In genomic region chr18:42045346-42045745, GRCh38 we compare ENCODE assay signal across 21 cellular contexts.
DNase-seq lines count a peak whose midpoint lies in the region; ATAC-seq and TF ChIP-seq lines count a peak whose summit lies in the region.
"Had no signal": no experiment of that assay in that cellular context is flagged by ENCODE, and none has a peak within 500 bp of the region (broad histone marks: within the 10 kb centered on the region; RNA-seq: fewer than 3 reads in every experiment).

No MANE protein-coding gene starts in this region.

- 96% methylated on average over 1 of the region's 1 CpG for WGBS in hepatocyte (ENCODE audit: low lambda C conversion rate, missing lambda C conversion rate)

- in situ Hi-C loops in brain microvascular endothelial cell (cut with HindIII; ENCODE audit: low pct_ligation_motif_present, low sequenced_read_pairs), result no loop called here

- no peak for ATAC-seq in HG03469 (IDR thresholded peaks at IDR 0.05; ENCODE audit: unreplicated experiment)
- no peak for ATAC-seq in Right ventricle myocardium inferior
- ATAC-seq: activated naive CD4-positive, alpha-beta T cell treated with anti-CD3 and anti-CD28 coated beads, Interleukin-2, amount 50 U/mL, for 72 hours; activated T-cell treated with anti-CD3 and anti-CD28 coated beads, Interleukin-2, amount 50 U/mL, for 4 hours; GM23338; stimulated activated memory B cell treated with anti-CD40 and anti-IgM and Interleukin-4, amounts not matched to agents 10 μg/mL and 1 μg/mL and 100 μg/mL, for 72 hours had no signal

- intact Hi-C loops in Right ventricle myocardium inferior (cut with DNase I), result no loop called here

- no peaks in the 10 kb centered on the region for H3K79me2 ChIP-seq in hepatocyte

- DNase-seq in AG10803 (ENCODE audit: low read depth), result peak; percentile 15
- peak; percentile 10 for DNase-seq in HK-2 (ENCODE audit: unreplicated experiment)
- peak; percentile 13 for DNase-seq in brain microvascular endothelial cell
- DNase-seq in hepatocyte (ENCODE audit: low spot score), result peak; percentile 9
- no peak for DNase-seq in activated CD8-positive, alpha-beta memory T cell treated with anti-CD3 and anti-CD28 coated beads, Interleukin-2, amount 50 U/mL, for 48 hours
- DNase-seq in SHP77 treated with DMSO at 0.1 percent for 48 hours (lab: John Stamatoyannopoulos, UW), result no peak
- no peak for DNase-seq in Right ventricle myocardium inferior (ENCODE audit: missing footprints)
- DNase-seq: activated CD4-positive, alpha-beta memory T cell treated with anti-CD3 and anti-CD28 coated beads for 36 hours; activated T-cell treated with anti-CD3 and anti-CD28 coated beads, Interleukin-2, amount 50 U/mL, for 4 hours; dorsolateral prefrontal cortex; left ventricle myocardium inferior; NCI-H1436; NCI-H526 treated with DMSO at 0.1 percent for 48 hours; occipital lobe; T-helper 2 cell had no signal

- H3K4me2 ChIP-seq in hepatocyte, result no peak overlapping the region
- H3K4me2 ChIP-seq: GM23338 had no signal

- H3K27ac ChIP-seq in brain microvascular endothelial cell (no peak overlapping the region), hepatocyte (no peak overlapping the region)
- H3K27ac ChIP-seq: dorsolateral prefrontal cortex, left ventricle myocardium inferior, right atrium auricular region, tibial nerve had no signal

- H4K20me1 ChIP-seq in hepatocyte (ENCODE audit: insufficient read depth, poor library complexity, severe bottlenecking), result no peaks in the 10 kb centered on the region

- H3K4me1 ChIP-seq in hepatocyte (ENCODE audit: insufficient read depth), result peaks cover 12% of the 10 kb centered on the region
- H3K4me1 ChIP-seq: left ventricle myocardium inferior, right atrium auricular region, tibial nerve had no signal

- H3K36me3 ChIP-seq in brain microvascular endothelial cell (replicated peaks) (peaks cover 6% of the 10 kb centered on the region), hepatocyte (replicated peaks; ENCODE audit: insufficient read depth, low read depth) (no peaks in the 10 kb centered on the region)

- H3K27me3 ChIP-seq in brain microvascular endothelial cell (replicated peaks) (no peaks in the 10 kb centered on the region), hepatocyte (no peaks in the 10 kb centered on the region)
- H3K27me3 ChIP-seq: dorsolateral prefrontal cortex, right atrium auricular region, tibial nerve had no signal

- H3K9me3 ChIP-seq in hepatocyte (ENCODE audit: low read depth), result no peaks in the 10 kb centered on the region
- H3K9me3 ChIP-seq: left ventricle myocardium inferior, right atrium auricular region, tibial nerve had no signal

- no peak overlapping the region for H2AFZ ChIP-seq in hepatocyte
- H2AFZ ChIP-seq: GM23338 had no signal

- TF ChIP-seq CTCF in AG10803 (conservative IDR thresholded peaks at IDR 0.05; ENCODE audit: low read length) (no peak), brain microvascular endothelial cell (IDR thresholded peaks at IDR 0.05; ENCODE audit: low read depth, low read length, missing control alignments) (no peak), hepatocyte (IDR thresholded peaks at IDR 0.05; ENCODE audit: poor library complexity) (no peak)

- H3K9me2 ChIP-seq in hepatocyte (replicated peaks; ENCODE audit: insufficient read depth), result no peaks in the 10 kb centered on the region

- H3K4me3 ChIP-seq in AG10803 (ENCODE audit: low read length) (no peak overlapping the region), brain microvascular endothelial cell (ENCODE audit: low read depth, low read length) (no peak overlapping the region), hepatocyte (no peak overlapping the region)
- H3K4me3 ChIP-seq: dorsolateral prefrontal cortex, GM23338, left ventricle myocardium inferior, right atrium auricular region, tibial nerve had no signal

Comparison
In these comparisons a context has a peak if more than half of its experiments do, and no peak if none do; other contexts are left out.
1. DNase-seq: peak in AG10803 (single experiment), HK-2 (single experiment), brain microvascular endothelial cell (single experiment) and hepatocyte (single experiment); none in activated CD8-positive, alpha-beta memory T cell treated with anti-CD3 and anti-CD28 coated beads, Interleukin-2, amount 50 U/mL, for 48 hours (single experiment), SHP77 treated with DMSO at 0.1 percent for 48 hours (single experiment) and Right ventricle myocardium inferior (single experiment).